In genomic region chr1:151293093-151293492, GRCh38 we compare ENCODE assay signal across 21 cellular contexts. TPM values are rescaled to one million over a fixed set of nuclear protein-coding genes. Genes with fewer than 3 reads are reported as not detected.
DNase-seq lines count a peak whose midpoint lies in the region; ATAC-seq and TF ChIP-seq lines count a peak whose summit lies in the region.
"Had no signal": no experiment of that assay in that cellular context is flagged by ENCODE, and none has a peak within 500 bp of the region (broad histone marks: within the 10 kb centered on the region; RNA-seq: fewer than 3 reads in every experiment).

No MANE protein-coding gene starts in this region.

- no peak overlapping the region for H3K27ac ChIP-seq in KMS-11
- H3K27ac ChIP-seq: coronary artery, HL-60, SJSA1 had no signal

- no peaks in the 10 kb centered on the region for H3K4me1 ChIP-seq in KMS-11 (ENCODE audit: low read depth, poor library complexity, severe bottlenecking)
- H3K4me1 ChIP-seq: SJSA1 had no signal

- peaks cover 7% of the 10 kb centered on the region; the same call in 1 of the 2 replicates for H3K36me3 ChIP-seq in KMS-11 (ENCODE audit: insufficient read depth)

- H3K36me3 Mint-ChIP-seq in activated CD4-positive, alpha-beta T cell treated with anti-CD3 and anti-CD28 coated beads for 36 hours (ENCODE audit: low read depth), result peaks cover 39% of the 10 kb centered on the region
- H3K36me3 Mint-ChIP-seq in central memory CD8-positive, alpha-beta T cell (ENCODE audit: insufficient read depth), result peaks cover 51% of the 10 kb centered on the region
- peaks cover 7% of the 10 kb centered on the region for H3K36me3 Mint-ChIP-seq in natural killer cell treated with Interleukin-12 subunit alpha and Interleukin-12 subunit beta and Interleukin-15 and Interleukin-18, amount 100 ng/mL, for 72 hours
- peaks cover 36% of the 10 kb centered on the region for H3K36me3 Mint-ChIP-seq in osteocyte (ENCODE audit: unreplicated experiment)

- no peak overlapping the region for H3K4me2 ChIP-seq in KMS-11
- H3K4me2 ChIP-seq: GM23338 had no signal

- H4K20me1 ChIP-seq in KMS-11 (ENCODE audit: insufficient read depth), result no peaks in the 10 kb centered on the region

- H3K27ac Mint-ChIP-seq in activated CD4-positive, alpha-beta T cell treated with anti-CD3 and anti-CD28 coated beads for 36 hours, result no peak overlapping the region
- peak overlapping the region; percentile 14 for H3K27ac Mint-ChIP-seq in central memory CD8-positive, alpha-beta T cell (ENCODE audit: low read depth)
- peak overlapping the region; percentile 64 to 87 for H3K27ac Mint-ChIP-seq in natural killer cell treated with Interleukin-12 subunit alpha and Interleukin-12 subunit beta and Interleukin-15 and Interleukin-18, amount 100 ng/mL, for 72 hours
- no peak overlapping the region for H3K27ac Mint-ChIP-seq in osteocyte (ENCODE audit: unreplicated experiment)

- peak overlapping the region; percentile 30 for H3K4me3 ChIP-seq in KMS-11 (IDR thresholded peaks at IDR 0.05; ENCODE audit: insufficient read depth, low read depth, low read length)
- H3K4me3 ChIP-seq: coronary artery, GM23338, SJSA1 had no signal

- no peak for DNase-seq in activated CD4-positive, alpha-beta T cell treated with anti-CD3 and anti-CD28 coated beads for 36 hours
- no peak for DNase-seq in activated CD4-positive, alpha-beta T cell treated with anti-CD3 and anti-CD28 coated beads for 1 hour
- DNase-seq in central memory CD8-positive, alpha-beta T cell (ENCODE audit: low spot score in 2 of 2), result no peak
- peak; percentile 46 for DNase-seq in natural killer cell treated with Interleukin-12 subunit alpha and Interleukin-12 subunit beta and Interleukin-15 and Interleukin-18, amount 100 ng/mL, for 72 hours (ENCODE audit: low spot score)
- DNase-seq in activated CD4-positive, alpha-beta T cell treated with anti-CD3 and anti-CD28 coated beads for 48 hours, result no peak
- DNase-seq in osteocyte (ENCODE audit: extremely low spot score, unreplicated experiment) (no peak), SKM-1 (lab: John Stamatoyannopoulos, UW; ENCODE audit: unreplicated experiment) (no peak)
- DNase-seq: 8988T; activated CD4-positive, alpha-beta T cell treated with anti-CD3 and anti-CD28 coated beads, Interleukin-2, amount 50 U/mL, for 48 hours; activated gamma-delta T cell treated with Interleukin-2 at 50 U/mL for 16 hours; C1 segment of cervical spinal cord; left ventricle myocardium superior; NCI-H1092; NCI-H2107; NCI-H526 treated with DMSO at 0.1 percent for 48 hours; PC-3 had no signal

- no peaks in the 10 kb centered on the region for H3K27me3 ChIP-seq in KMS-11 (ENCODE audit: insufficient read depth, low read depth)
- H3K27me3 ChIP-seq: SJSA1 had no signal

- POLR2A ChIA-PET in activated CD4-positive, alpha-beta T cell treated with anti-CD3 and anti-CD28 coated beads for 36 hours (lab: Charles Lee), result interaction anchor here (0.5 to 2.5 kb wide), 4 partner anchors 10 to 55 kb away, joined by 4 to 8 read pairs (median 6); partner anchors contain the start of gene ZNF687

- CTCF ChIA-PET in activated CD4-positive, alpha-beta T cell treated with anti-CD3 and anti-CD28 coated beads for 36 hours (lab: Charles Lee), result interaction anchor here (1.1 to 6.4 kb wide), 2 partner anchors 47 to 286 kb away, joined by 3 to 53 read pairs; partner anchors contain the start of gene MINDY1

- H3K27me3 Mint-ChIP-seq in activated CD4-positive, alpha-beta T cell treated with anti-CD3 and anti-CD28 coated beads for 36 hours, result no peaks in the 10 kb centered on the region
- no peaks in the 10 kb centered on the region for H3K27me3 Mint-ChIP-seq in central memory CD8-positive, alpha-beta T cell
- H3K27me3 Mint-ChIP-seq in natural killer cell treated with Interleukin-12 subunit alpha and Interleukin-12 subunit beta and Interleukin-15 and Interleukin-18, amount 100 ng/mL, for 72 hours, result no peaks in the 10 kb centered on the region
- H3K27me3 Mint-ChIP-seq in osteocyte (ENCODE audit: unreplicated experiment), result no peaks in the 10 kb centered on the region

- no peak overlapping the region for H3K9ac ChIP-seq in KMS-11

- H3K9me3 Mint-ChIP-seq in activated CD4-positive, alpha-beta T cell treated with anti-CD3 and anti-CD28 coated beads for 36 hours (ENCODE audit: low read depth), result no peaks in the 10 kb centered on the region
- no peaks in the 10 kb centered on the region for H3K9me3 Mint-ChIP-seq in central memory CD8-positive, alpha-beta T cell
- H3K9me3 Mint-ChIP-seq in natural killer cell treated with Interleukin-12 subunit alpha and Interleukin-12 subunit beta and Interleukin-15 and Interleukin-18, amount 100 ng/mL, for 72 hours, result no peaks in the 10 kb centered on the region
- H3K9me3 Mint-ChIP-seq in osteocyte (ENCODE audit: unreplicated experiment), result no peaks in the 10 kb centered on the region
- H3K9me3 Mint-ChIP-seq: GM23338 had no signal

- no peaks in the 10 kb centered on the region for H3K4me1 Mint-ChIP-seq in activated CD4-positive, alpha-beta T cell treated with anti-CD3 and anti-CD28 coated beads for 36 hours
- peaks cover 15% of the 10 kb centered on the region for H3K4me1 Mint-ChIP-seq in central memory CD8-positive, alpha-beta T cell
- H3K4me1 Mint-ChIP-seq in natural killer cell treated with Interleukin-12 subunit alpha and Interleukin-12 subunit beta and Interleukin-15 and Interleukin-18, amount 100 ng/mL, for 72 hours (ENCODE audit: low read depth in 2 of 2), result peaks cover 29 to 38% of the 10 kb centered on the region in 2 donors
- H3K4me1 Mint-ChIP-seq in osteocyte (ENCODE audit: unreplicated experiment), result no peaks in the 10 kb centered on the region

- TF ChIP-seq CTCF in KMS-11 (conservative IDR thresholded peaks at IDR 0.05; ENCODE audit: low read depth, low read length) (no peak), osteocyte (IDR thresholded peaks at IDR 0.05) (no peak)

- H2AFZ ChIP-seq in KMS-11 (ENCODE audit: low read depth), result no peak overlapping the region
- H2AFZ ChIP-seq: GM23338 had no signal

- no peaks in the 10 kb centered on the region; the same call in 1 of the 2 replicates for H3K79me2 ChIP-seq in KMS-11 (ENCODE audit: insufficient read depth, low read depth)

- intact Hi-C loops in activated CD4-positive, alpha-beta T cell treated with anti-CD3 and anti-CD28 coated beads for 36 hours (cut with DNase I, micrococcal nuclease), result no loop called here

- ATAC-seq in activated CD4-positive, alpha-beta T cell treated with anti-CD3 and anti-CD28 coated beads for 36 hours, result peak; percentile 11
- no peak for ATAC-seq in central memory CD8-positive, alpha-beta T cell (replicated peaks; ENCODE audit: extremely low read depth, poor library complexity, severe bottlenecking)
- no peak for ATAC-seq in natural killer cell treated with Interleukin-12 subunit alpha and Interleukin-12 subunit beta and Interleukin-15 and Interleukin-18, amount 100 ng/mL, for 72 hours
- ATAC-seq: left ventricle myocardium superior, PC-3 had no signal

- no peak overlapping the region for H3K4me3 Mint-ChIP-seq in activated CD4-positive, alpha-beta T cell treated with anti-CD3 and anti-CD28 coated beads for 36 hours
- H3K4me3 Mint-ChIP-seq in central memory CD8-positive, alpha-beta T cell, result no peak overlapping the region
- H3K4me3 Mint-ChIP-seq in natural killer cell treated with Interleukin-12 subunit alpha and Interleukin-12 subunit beta and Interleukin-15 and Interleukin-18, amount 100 ng/mL, for 72 hours, result no peak overlapping the region
- H3K4me3 Mint-ChIP-seq in osteocyte (ENCODE audit: unreplicated experiment), result no peak overlapping the region
- H3K4me3 Mint-ChIP-seq: GM23338 had no signal

RNA-seq across cellular contexts. Expression of gene ZNF687, which starts 11.0 kb away (rescaled TPM):
- 10 to 100 TPM; 27.2 to 30.1 TPM for total RNA-seq in activated CD4-positive, alpha-beta T cell treated with anti-CD3 and anti-CD28 coated beads for 36 hours
- total RNA-seq in natural killer cell treated with Interleukin-12 subunit alpha and Interleukin-12 subunit beta and Interleukin-15 and Interleukin-18, amount 100 ng/mL, for 72 hours, result 10 to 100 TPM; 29.1 to 31.2 TPM
- total RNA-seq in osteocyte, result 23.7 and 25.9 TPM in 2 replicates

RNA-seq across cellular contexts. Expression of gene PI4KB, which starts 34.1 kb away (rescaled TPM):
- 10 to 100 TPM; 53.0 to 54.5 TPM for total RNA-seq in activated CD4-positive, alpha-beta T cell treated with anti-CD3 and anti-CD28 coated beads for 36 hours
- total RNA-seq in natural killer cell treated with Interleukin-12 subunit alpha and Interleukin-12 subunit beta and Interleukin-15 and Interleukin-18, amount 100 ng/mL, for 72 hours, result 10 to 100 TPM; 69.9 to 82.3 TPM
- 66.9 and 74.1 TPM in 2 replicates for total RNA-seq in osteocyte

RNA-seq across cellular contexts. Expression of gene PSMD4, which starts 38.6 kb away (rescaled TPM):
- 100 to 1,000 TPM; 187 to 243 TPM for total RNA-seq in activated CD4-positive, alpha-beta T cell treated with anti-CD3 and anti-CD28 coated beads for 36 hours
- 100 to 1,000 TPM; 193 to 235 TPM for total RNA-seq in natural killer cell treated with Interleukin-12 subunit alpha and Interleukin-12 subunit beta and Interleukin-15 and Interleukin-18, amount 100 ng/mL, for 72 hours
- 133 and 150 TPM in 2 replicates for total RNA-seq in osteocyte

RNA-seq across cellular contexts. Expression of gene RFX5, which starts 54.0 kb away (rescaled TPM):
- total RNA-seq in activated CD4-positive, alpha-beta T cell treated with anti-CD3 and anti-CD28 coated beads for 36 hours, result 10 to 100 TPM; 47.6 to 50.4 TPM
- total RNA-seq in natural killer cell treated with Interleukin-12 subunit alpha and Interleukin-12 subunit beta and Interleukin-15 and Interleukin-18, amount 100 ng/mL, for 72 hours, result 10 to 100 TPM; 40.3 to 95.4 TPM
- 36.7 and 37.9 TPM in 2 replicates for total RNA-seq in osteocyte

Comparison
In these comparisons a context has a peak if more than half of its experiments do, and no peak if none do; other contexts are left out.
1. H3K27ac Mint-ChIP-seq: peak in central memory CD8-positive, alpha-beta T cell (single experiment) and natural killer cell treated with Interleukin-12 subunit alpha and Interleukin-12 subunit beta and Interleukin-15 and Interleukin-18, amount 100 ng/mL, for 72 hours (2 of 2); none in activated CD4-positive, alpha-beta T cell treated with anti-CD3 and anti-CD28 coated beads for 36 hours (single experiment) and osteocyte (single experiment).